Comparison of ENCODE assay signal across 8 cellular contexts in genomic region chr7:7968544-7969305, GRCh38. TPM values are rescaled to one million over a fixed set of nuclear protein-coding genes. Genes with fewer than 3 reads are reported as not detected.
DNase-seq lines count a peak whose midpoint lies in the region; ATAC-seq and TF ChIP-seq lines count a peak whose summit lies in the region.

GLCCI1 (plus strand) TSS chr7:7968796; CDS start chr7:7969351, 555 bp downstream.

- POLR2A ChIA-PET in activated B cell treated with CpG ODN at 0.5 μM for 24 hours (lab: Charles Lee) = interaction anchor here (0.6 to 6.7 kb wide), 25 partner anchors 9 to 787 kb away, joined by 3 to 75 read pairs (median 6); partner anchors contain the start of gene UMAD1

- H3K27ac Mint-ChIP-seq in activated B cell treated with CpG ODN at 0.5 μM for 24 hours = peak within 1 kb of the TSS; percentile 96

- 0 to 1% (median 1%) methylated on average over 44 to 77 of the region's 77 CpGs for WGBS in spleen, 5 donors

- no peaks in the 10 kb centered on the region for H3K9me3 ChIP-seq in spleen

- H3K27me3 ChIP-seq in spleen (replicated peaks in 1 of 7) = no peaks in the 10 kb centered on the region

- no peaks in the 10 kb centered on the region for H3K36me3 Mint-ChIP-seq in activated B cell treated with CpG ODN at 0.5 μM for 24 hours (ENCODE audit: low read depth)

- peaks cover 36% of the 10 kb centered on the region for H3K4me1 Mint-ChIP-seq in activated B cell treated with CpG ODN at 0.5 μM for 24 hours

- no peaks in the 10 kb centered on the region for H3K9me3 Mint-ChIP-seq in activated B cell treated with CpG ODN at 0.5 μM for 24 hours

- CTCF ChIA-PET in activated B cell treated with CpG ODN at 0.5 μM for 24 hours (lab: Charles Lee) = interaction anchor here (1.7 to 2.2 kb wide), 2 partner anchors 16 to 287 kb away, joined by 4 to 19 read pairs; no protein-coding TSS in a partner anchor

- H3K27ac ChIP-seq in caudate nucleus (ENCODE audit: low read depth, low read length) (peak within 1 kb of the TSS; percentile 98), spleen (peak within 1 kb of the TSS; percentile 94 to 99 (median 99))

- H3K4me3 Mint-ChIP-seq in activated B cell treated with CpG ODN at 0.5 μM for 24 hours = peak within 1 kb of the TSS; percentile 92

- peak within 1 kb of the TSS; percentile 79 to 97 (median 90) for H3K4me3 ChIP-seq in spleen

- no peaks in the 10 kb centered on the region for H3K27me3 Mint-ChIP-seq in activated B cell treated with CpG ODN at 0.5 μM for 24 hours

- TF ChIP-seq POLR2A in GM18951 (IDR thresholded peaks at IDR 0.05; ENCODE audit: extremely low read depth, insufficient read depth, insufficient read length) = peak; percentile 71
- peak; percentile 63 to 93 (median 67) for TF ChIP-seq POLR2A in spleen (IDR thresholded peaks at IDR 0.05)

- intact Hi-C loops in activated B cell treated with CpG ODN at 0.5 μM for 24 hours (cut with micrococcal nuclease) (loop anchor here (1.0 to 5.0 kb wide), 14 partner anchors 23 to 1241 kb away; partner anchors contain the start of genes C1GALT1 and UMAD1), spleen (cut with DNase I; ENCODE audit: low total_unique reads) (loop anchor here (10.0 kb wide), 1 partner anchor 216 kb away; no protein-coding TSS in a partner anchor)

- H3K4me1 ChIP-seq in spleen = peaks cover 0 to 61% (median 41%) of the 10 kb centered on the region in 6 donors

- peak; percentile 81 for ATAC-seq in HG03196 (IDR thresholded peaks at IDR 0.05; ENCODE audit: unreplicated experiment)
- ATAC-seq in activated B cell treated with CpG ODN at 0.5 μM for 24 hours (ENCODE audit: low read depth) = peak; percentile 89

- H3K36me3 ChIP-seq in spleen = no peaks in the 10 kb centered on the region

- in situ Hi-C loops in GM18951 (cut with MboI; ENCODE audit: low sequenced_read_pairs, unreplicated experiment) = no loop called here

- DNase-seq in AG08395 (ENCODE audit: low spot score) = peak; percentile 97
- peak; percentile 99 for DNase-seq in NCI-H345 (lab: John Stamatoyannopoulos, UW)
- peak; percentile 93 for DNase-seq in activated B cell treated with CpG ODN at 0.5 μM for 24 hours
- DNase-seq in caudate nucleus (lab: John Stamatoyannopoulos, UW) = peak; percentile 82 to 99 (median 97)
- DNase-seq in inferior parietal cortex (ENCODE audit: extremely low spot score) = peak; percentile 99
- peak; percentile 99 for DNase-seq in spleen

- TF ChIP-seq CTCF in activated B cell treated with CpG ODN at 0.5 μM for 24 hours (IDR thresholded peaks at IDR 0.05) (no peak), spleen (IDR thresholded peaks at IDR 0.05 in 8 of 11, conservative IDR thresholded peaks at IDR 0.05 in 3 of 11) (peak in 2 of 11 experiments; percentile 30 to 38)

RNA-seq across cellular contexts. Expression of gene GLCCI1, which starts in this region (rescaled TPM):
- 32.4 and 37.4 TPM in 2 replicates for total RNA-seq in activated B cell treated with CpG ODN at 0.5 μM for 24 hours
- 10 to 100 TPM; 35.7 to 53.2 (median 44.8) TPM for total RNA-seq in spleen
- polyA plus RNA-seq in spleen = 1 to 10 TPM; 9.1 to 9.6 (median 9.4) TPM

Comparison
In these comparisons a context has a peak if more than half of its experiments do, and no peak if none do; other contexts are left out.
1. Peak in every context shown above with its lines: DNase-seq, ATAC-seq, H3K4me3 ChIP-seq and H3K27ac ChIP-seq.